ENCODE assay signal across 1 cellular context in the genomic region with DNA sequence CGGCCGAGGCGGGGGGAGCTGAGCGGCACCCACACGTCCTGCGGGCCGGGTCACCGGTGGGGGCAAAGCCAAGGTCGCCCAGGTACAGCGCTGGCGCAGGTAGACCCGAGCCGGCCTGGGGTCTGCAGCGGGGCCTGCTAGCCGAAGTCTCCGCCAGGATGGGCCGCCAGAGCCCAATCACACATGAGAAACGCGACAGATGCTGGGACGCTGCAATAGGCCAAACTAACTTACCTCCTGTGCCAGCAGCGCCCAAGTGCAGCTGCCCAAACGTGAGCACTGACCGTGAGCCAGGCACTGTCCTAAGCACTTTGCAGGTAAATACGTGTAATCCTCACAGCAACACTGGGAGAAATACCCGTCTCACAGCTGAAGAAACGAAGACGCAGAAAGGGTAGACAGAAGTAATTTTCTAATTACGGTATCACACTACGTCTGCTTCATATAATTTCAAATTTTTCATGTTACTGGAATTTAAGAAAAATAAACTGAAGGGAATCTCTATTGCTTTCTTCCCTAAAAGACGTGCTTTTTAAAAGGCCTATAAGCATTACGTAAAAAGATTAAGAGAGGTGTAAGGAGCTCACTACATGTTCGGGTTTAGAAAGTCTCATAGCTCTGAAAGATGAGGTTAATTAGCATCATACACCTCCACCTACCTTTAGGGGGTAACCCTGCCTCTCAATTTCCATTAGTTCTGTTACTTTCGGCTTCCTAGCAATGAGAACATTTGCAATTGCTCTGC.
TF ChIP-seq lines count a peak whose summit lies in the region.

No MANE protein-coding gene starts in this region.

TF ChIP-seq in GM12878, 131 proteins besides CTCF, POLR2A, EP300 and RAD21 (continued from another document):
- TF ChIP-seq, protein P1, sequence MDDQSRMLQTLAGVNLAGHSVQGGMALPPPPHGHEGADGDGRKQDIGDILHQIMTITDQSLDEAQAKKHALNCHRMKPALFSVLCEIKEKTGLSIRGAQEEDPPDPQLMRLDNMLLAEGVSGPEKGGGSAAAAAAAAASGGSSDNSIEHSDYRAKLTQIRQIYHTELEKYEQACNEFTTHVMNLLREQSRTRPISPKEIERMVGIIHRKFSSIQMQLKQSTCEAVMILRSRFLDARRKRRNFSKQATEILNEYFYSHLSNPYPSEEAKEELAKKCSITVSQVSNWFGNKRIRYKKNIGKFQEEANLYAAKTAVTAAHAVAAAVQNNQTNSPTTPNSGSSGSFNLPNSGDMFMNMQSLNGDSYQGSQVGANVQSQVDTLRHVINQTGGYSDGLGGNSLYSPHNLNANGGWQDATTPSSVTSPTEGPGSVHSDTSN (IDR thresholded peaks at IDR 0.05; ENCODE audit: insufficient replicate concordance, low read depth, low read length): no peak
- TF ChIP-seq RUNX3 (IDR thresholded peaks at IDR 0.05; ENCODE audit: low read length): no peak
